ENCODE assay signal across 19 cellular contexts in the genomic region with DNA sequence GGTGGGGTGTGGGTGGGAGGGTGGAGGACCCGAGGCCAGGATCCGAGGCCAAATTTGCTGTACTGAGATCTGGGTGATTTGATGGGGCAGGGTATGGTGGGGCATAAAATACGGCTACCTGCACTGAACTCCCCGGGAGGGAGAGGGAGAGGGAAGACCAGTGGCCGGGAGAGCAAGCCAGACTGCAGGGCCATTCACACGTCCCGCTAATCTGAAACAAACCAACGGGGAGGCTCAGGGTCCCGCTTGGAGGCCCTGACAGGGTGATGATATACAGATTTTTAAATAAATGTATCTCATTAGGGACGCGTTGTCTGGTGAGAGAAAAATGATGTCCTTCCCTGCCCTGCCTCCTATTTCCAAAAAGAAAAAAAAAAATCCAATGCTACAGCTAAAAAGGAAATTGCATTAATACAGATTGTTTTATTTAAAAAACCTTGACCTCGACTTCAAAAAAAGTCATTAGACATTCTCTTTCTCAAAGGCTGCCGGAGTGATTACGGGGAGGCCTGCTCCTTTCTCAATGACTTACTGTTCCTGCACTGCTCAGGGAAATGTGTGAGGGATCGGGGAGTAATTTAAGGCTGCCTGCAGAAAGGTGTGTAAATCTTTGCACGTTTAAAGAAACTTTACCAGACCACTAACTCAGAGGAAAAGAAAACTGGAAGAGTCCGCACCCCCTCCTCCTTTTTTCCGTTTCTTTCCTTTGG. TPM values are rescaled to one million over a fixed set of nuclear protein-coding genes. Genes with fewer than 3 reads are reported as not detected.
"Had no signal": no experiment of that assay in that cellular context is flagged by ENCODE, and none has a peak within 500 bp of the region (broad histone marks: within the 10 kb centered on the region; RNA-seq: fewer than 3 reads in every experiment).

No MANE protein-coding gene starts in this region.

- H3K9me3 Mint-ChIP-seq: activated B cell treated with CpG ODN at 0.5 μM for 24 hours; activated naive CD4-positive, alpha-beta T cell treated with anti-CD3 and anti-CD28 coated beads, Interleukin-2, amount 50 U/mL, for 72 hours; memory B cell; stimulated activated effector memory CD8-positive, alpha-beta T cell treated with anti-CD3 and anti-CD28 coated beads, Interleukin-12 subunit alpha, Interleukin-12 subunit beta, amount 100 ng/mL, for 72 hours; T-cell had no signal

- ATAC-seq: activated naive CD4-positive, alpha-beta T cell treated with anti-CD3 and anti-CD28 coated beads, Interleukin-2, amount 50 U/mL, for 72 hours; left lung; stimulated activated effector memory CD8-positive, alpha-beta T cell treated with anti-CD3 and anti-CD28 coated beads, Interleukin-12 subunit alpha, Interleukin-12 subunit beta, amount 100 ng/mL, for 72 hours; T-cell had no signal

- H3K4me1 Mint-ChIP-seq: activated B cell treated with CpG ODN at 0.5 μM for 24 hours, memory B cell, T-cell had no signal

- DNase-seq: activated B cell treated with CpG ODN at 0.5 μM for 24 hours; activated CD4-positive, alpha-beta T cell treated with anti-CD3 and anti-CD28 coated beads, Interleukin-2, amount 50 U/mL, for 4 hours; activated effector memory CD4-positive, alpha-beta T cell treated with Interleukin-2 at 50 U/mL for 16 hours; activated T-cell treated with anti-CD3 and anti-CD28 coated beads, Interleukin-2, amount 50 U/mL, for 1 hour; dermis blood vessel endothelial cell; foreskin melanocyte; head of caudate nucleus; left lung; T-cell; trophoblast cell had no signal

- H3K27ac Mint-ChIP-seq: activated B cell treated with CpG ODN at 0.5 μM for 24 hours; activated naive CD4-positive, alpha-beta T cell treated with anti-CD3 and anti-CD28 coated beads, Interleukin-2, amount 50 U/mL, for 72 hours; memory B cell; stimulated activated effector memory CD8-positive, alpha-beta T cell treated with anti-CD3 and anti-CD28 coated beads, Interleukin-12 subunit alpha, Interleukin-12 subunit beta, amount 100 ng/mL, for 72 hours; T-cell had no signal

- H3K27ac ChIP-seq: esophagus muscularis mucosa, left lung, neutrophil, SJSA1 had no signal

- H3K4me1 ChIP-seq: breast epithelium, left lung had no signal

- H3K4me3 Mint-ChIP-seq: activated B cell treated with CpG ODN at 0.5 μM for 24 hours; memory B cell; stimulated activated effector memory CD8-positive, alpha-beta T cell treated with anti-CD3 and anti-CD28 coated beads, Interleukin-12 subunit alpha, Interleukin-12 subunit beta, amount 100 ng/mL, for 72 hours; T-cell had no signal

- H3K4me3 ChIP-seq: breast epithelium, esophagus muscularis mucosa, left lung, SJSA1 had no signal

- H3K36me3 ChIP-seq: breast epithelium, esophagus muscularis mucosa, left lung, neutrophil, SJSA1 had no signal

- H3K9me3 ChIP-seq: breast epithelium, esophagus muscularis mucosa, left lung, neutrophil, SJSA1 had no signal

- H3K36me3 Mint-ChIP-seq: activated naive CD4-positive, alpha-beta T cell treated with anti-CD3 and anti-CD28 coated beads, Interleukin-2, amount 50 U/mL, for 72 hours; memory B cell; stimulated activated effector memory CD8-positive, alpha-beta T cell treated with anti-CD3 and anti-CD28 coated beads, Interleukin-12 subunit alpha, Interleukin-12 subunit beta, amount 100 ng/mL, for 72 hours; T-cell had no signal

- H3K27me3 ChIP-seq: breast epithelium, esophagus muscularis mucosa, left lung had no signal

RNA-seq across cellular contexts. Expression of a gene that starts 11.5 kb away (rescaled TPM):
- total RNA-seq: activated B cell treated with CpG ODN at 0.5 μM for 24 hours, cerebellum, myocyte had no signal

RNA-seq across cellular contexts. Expression of a gene that starts 33.1 kb away (rescaled TPM):
- total RNA-seq: activated B cell treated with CpG ODN at 0.5 μM for 24 hours, cerebellum, dermis blood vessel endothelial cell, left lung, myocyte, SJSA1, T-cell had no signal
